20 cellular contexts compared by ENCODE assay signal in the genomic region with DNA sequence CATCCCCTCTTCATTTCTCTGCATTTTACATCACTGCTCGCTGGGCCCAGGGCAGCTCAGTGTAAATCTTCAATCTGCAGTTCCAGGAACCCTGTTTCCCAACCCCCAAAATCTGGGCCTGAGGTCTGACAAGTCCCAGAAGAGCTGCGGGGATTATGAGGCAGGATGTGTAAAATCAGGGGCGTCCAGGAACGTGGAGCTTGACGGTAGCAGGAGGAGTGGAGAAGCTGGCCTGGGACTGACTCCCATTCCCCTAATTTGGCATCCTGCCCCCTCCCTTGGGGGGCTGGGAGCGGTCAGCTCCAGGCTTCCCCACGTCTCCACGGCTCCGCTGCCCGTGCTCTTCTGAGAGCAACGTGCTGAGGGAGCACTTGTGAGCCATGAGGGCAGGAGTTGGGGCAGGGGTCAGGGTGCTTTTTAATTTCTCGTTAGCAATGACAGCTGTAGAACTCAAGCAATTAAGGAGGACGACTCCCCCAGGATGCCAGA. TPM values are rescaled to one million over a fixed set of nuclear protein-coding genes. Genes with fewer than 3 reads are reported as not detected.
A peak's percentile ranks its signal among the peaks of the same experiment; 100 is the strongest.
DNase-seq lines count a peak whose midpoint lies in the region; ATAC-seq, FAIRE-seq and TF ChIP-seq lines count a peak whose summit lies in the region.
"Had no signal": no experiment of that assay in that cellular context is flagged by ENCODE, and none has a peak within 500 bp of the region (broad histone marks: within the 10 kb centered on the region; RNA-seq: fewer than 3 reads in every experiment).

No MANE protein-coding gene starts in this region.

- H2AFZ ChIP-seq in GM23338 (peak overlapping the region; percentile 89), K562 (ENCODE audit: low read depth, low read length) (peak overlapping the region; percentile 3), hepatocyte (no peak overlapping the region)

- in situ Hi-C loops in K562 (cut with MboI), result no loop called here
- in situ Hi-C loops in G401 (cut with HindIII; ENCODE audit: low sequenced_read_pairs), result no loop called here

- H3K4me3 Mint-ChIP-seq in GM23338, result no peak overlapping the region
- H3K4me3 Mint-ChIP-seq: IgD-negative memory B cell had no signal

- H3K4me2 ChIP-seq in GM23338 (no peak overlapping the region), K562 (ENCODE audit: insufficient read depth, low read length) (no peak overlapping the region), hepatocyte (peak overlapping the region; percentile 5)

- WGBS in K562 (ENCODE audit: insufficient coverage, low coverage, missing lambda C conversion rate), result 27% methylated on average over 13 of the region's 13 CpGs
- 48% methylated on average over 13 of the region's 13 CpGs for WGBS in hepatocyte (ENCODE audit: low lambda C conversion rate, missing lambda C conversion rate)
- 67% methylated on average over 13 of the region's 13 CpGs for WGBS in prostate gland

- H3K36me3 Mint-ChIP-seq in GM23338 (ENCODE audit: low read depth), result no peaks in the 10 kb centered on the region
- H3K36me3 Mint-ChIP-seq: IgD-negative memory B cell had no signal

- peaks cover 36% of the 10 kb centered on the region for H3K4me1 Mint-ChIP-seq in GM23338
- H3K4me1 Mint-ChIP-seq: IgD-negative memory B cell had no signal

- H3K4me3 ChIP-seq in GM23338, result no peak overlapping the region
- no peak overlapping the region for H3K4me3 ChIP-seq in K562
- no peak overlapping the region for H3K4me3 ChIP-seq in hepatocyte
- no peak overlapping the region for H3K4me3 ChIP-seq in prostate gland
- H3K4me3 ChIP-seq: HAP-1 had no signal

- ATAC-seq in GM23338, result no peak
- no peak for ATAC-seq in K562
- no peak for ATAC-seq in GM18909 (IDR thresholded peaks at IDR 0.05; ENCODE audit: poor library complexity, unreplicated experiment)
- no peak for ATAC-seq in GM18858 (IDR thresholded peaks at IDR 0.05; ENCODE audit: unreplicated experiment)

- TF ChIP-seq POLR2A in K562 (conservative IDR thresholded peaks at IDR 0.05) (no peak), prostate gland (IDR thresholded peaks at IDR 0.05) (no peak)

- H3K27me3 ChIP-seq in GM23338 (ENCODE audit: insufficient read depth) (no peaks in the 10 kb centered on the region), K562 (ENCODE audit: control insufficient read depth in 2 of 2, insufficient read depth in 2 of 2, low read length in 2 of 2) (no peaks in the 10 kb centered on the region; a peak in 1 of 5 replicates), hepatocyte (no peaks in the 10 kb centered on the region), prostate gland (replicated peaks; ENCODE audit: insufficient read depth) (no peaks in the 10 kb centered on the region)

- no peak for TF ChIP-seq EP300 in K562 (IDR thresholded peaks at IDR 0.05; ENCODE audit: low read length)

- no TSS peak for BruUV-seq in K562 (replicated peaks; lab: Mats Ljungman, UMichigan)

- H3K27ac Mint-ChIP-seq in GM23338, result no peak overlapping the region
- H3K27ac Mint-ChIP-seq: IgD-negative memory B cell had no signal

- H3K4me1 ChIP-seq in GM23338 (ENCODE audit: insufficient read depth), result no peaks in the 10 kb centered on the region
- H3K4me1 ChIP-seq in K562 (replicated peaks in 1 of 2; ENCODE audit: control insufficient read depth in 2 of 2, insufficient read depth in 2 of 2, low read length in 2 of 2), result peaks cover 6 to 13% of the 10 kb centered on the region in 2 experiments; a peak in 4 of 5 replicates
- H3K4me1 ChIP-seq in hepatocyte (ENCODE audit: insufficient read depth), result peaks cover 6% of the 10 kb centered on the region
- peaks cover 7% of the 10 kb centered on the region for H3K4me1 ChIP-seq in prostate gland (replicated peaks)
- H3K4me1 ChIP-seq: HAP-1 had no signal

- FAIRE-seq in K562 (lab: Jason Lieb, UNC), result no peak
- FAIRE-seq: keratinocyte had no signal

- H3K9ac ChIP-seq in K562 (ENCODE audit: insufficient read depth in 1 of 2, low read depth in 2 of 2, low read length in 2 of 2), result peak overlapping the region in 1 of 2 experiments; percentile 72; a peak in 1 of 4 replicates

- intact Hi-C loops in K562 (cut with micrococcal nuclease) (no loop called here), prostate gland (cut with DNase I) (no loop called here)

- H4K20me1 ChIP-seq in GM23338 (replicated peaks; ENCODE audit: insufficient read depth), result no peaks in the 10 kb centered on the region
- no peaks in the 10 kb centered on the region for H4K20me1 ChIP-seq in K562 (replicated peaks; ENCODE audit: control insufficient read depth, insufficient read depth, low read length)
- H4K20me1 ChIP-seq in hepatocyte (ENCODE audit: insufficient read depth, poor library complexity, severe bottlenecking), result no peaks in the 10 kb centered on the region

- no peaks in the 10 kb centered on the region for H3K36me3 ChIP-seq in GM23338 (ENCODE audit: insufficient read depth)
- H3K36me3 ChIP-seq in K562 (ENCODE audit: control insufficient read depth, insufficient read depth, low read length), result no peaks in the 10 kb centered on the region
- no peaks in the 10 kb centered on the region for H3K36me3 ChIP-seq in hepatocyte (replicated peaks; ENCODE audit: insufficient read depth, low read depth)
- H3K36me3 ChIP-seq in prostate gland, result no peaks in the 10 kb centered on the region
- H3K36me3 ChIP-seq: HAP-1 had no signal

- H3K9me2 ChIP-seq in GM23338 (ENCODE audit: insufficient read depth) (no peaks in the 10 kb centered on the region; the same call in 1 of the 2 replicates), hepatocyte (replicated peaks; ENCODE audit: insufficient read depth) (no peaks in the 10 kb centered on the region)

- no peak for TF ChIP-seq CTCF in GM23338 (conservative IDR thresholded peaks at IDR 0.05; ENCODE audit: low read depth in 2 of 2)
- no peak for TF ChIP-seq CTCF in K562 (IDR thresholded peaks at IDR 0.05 in 2 of 3, conservative IDR thresholded peaks at IDR 0.05 in 1 of 3; ENCODE audit: insufficient read depth in 2 of 3, low read depth in 1 of 3, low read length in 3 of 3)
- TF ChIP-seq CTCF in hepatocyte (IDR thresholded peaks at IDR 0.05; ENCODE audit: poor library complexity), result no peak
- TF ChIP-seq CTCF in prostate gland (IDR thresholded peaks at IDR 0.05), result no peak

- no peaks in the 10 kb centered on the region for H3F3A ChIP-seq in GM23338 (replicated peaks; ENCODE audit: low read depth)

- H3K27me3 Mint-ChIP-seq in GM23338 (ENCODE audit: insufficient read depth, low read depth, poor library complexity), result peaks cover 8% of the 10 kb centered on the region

- CTCF ChIA-PET in K562 (lab: Yijun Ruan, JAX; ENCODE audit: low intra/inter-chr PET ratio), result no interaction called here

- no peaks in the 10 kb centered on the region for H3K9me3 Mint-ChIP-seq in GM23338
- H3K9me3 Mint-ChIP-seq: IgD-negative memory B cell had no signal

- TF ChIP-seq RAD21 in K562 (CRISPR knock-in tag; conservative IDR thresholded peaks at IDR 0.05 in 1 of 2, IDR thresholded peaks at IDR 0.05 in 1 of 2), result no peak

- no peak overlapping the region for H3K27ac ChIP-seq in GM23338 (ENCODE audit: low read depth)
- H3K27ac ChIP-seq in K562 (ENCODE audit: extremely low read depth, low read depth, low read length), result no peak overlapping the region
- peak overlapping the region; percentile 71 for H3K27ac ChIP-seq in hepatocyte
- peak overlapping the region; percentile 78 to 93 for H3K27ac ChIP-seq in prostate gland
- H3K27ac ChIP-seq: HL-60 had no signal

- POLR2A ChIA-PET in K562 (lab: Yijun Ruan, JAX), result interaction anchor here (0.5 to 0.8 kb wide), 7 partner anchors 24 to 317 kb away, joined by 3 to 4 read pairs (median 3); a partner anchor contains a TSS

- DNase-seq in GM23338 (ENCODE audit: low spot score) (no peak), K562 (ENCODE audit: extremely low read depth in 1 of 4, low spot score in 3 of 4) (no peak), hepatocyte (ENCODE audit: low spot score) (no peak), prostate gland (ENCODE audit: low spot score) (no peak), G401 (ENCODE audit: low spot score) (no peak)
- DNase-seq in NK-92 treated with Interleukin-12 subunit alpha and Interleukin-12 subunit beta, amount 100 ng/mL, for 24 hours (lab: John Stamatoyannopoulos, UW), result no peak
- DNase-seq: activated CD4-positive, CD25-positive, alpha-beta regulatory T cell treated with anti-CD3 and anti-CD28 coated beads, Interleukin-2, amount 50 U/mL, for 72 hours; activated gamma-delta T cell; cerebellar nuclear complex; hippocampal formation; MV-4-11; NCI-H526; retina; stimulated activated CD4-positive, alpha-beta T cell treated with anti-CD3 and anti-CD28 coated beads, Interleukin-2, amount 100 ng/mL, for 24 hours had no signal

- H3K79me2 ChIP-seq in GM23338 (replicated peaks; ENCODE audit: insufficient read depth), result no peaks in the 10 kb centered on the region
- H3K79me2 ChIP-seq in K562 (ENCODE audit: control insufficient read depth, insufficient read depth, low read length), result no peaks in the 10 kb centered on the region
- no peaks in the 10 kb centered on the region for H3K79me2 ChIP-seq in hepatocyte

- no peaks in the 10 kb centered on the region for H3K9me3 ChIP-seq in K562 (replicated peaks; ENCODE audit: control insufficient read depth, insufficient read depth, low read depth, low read length)
- no peaks in the 10 kb centered on the region for H3K9me3 ChIP-seq in hepatocyte (ENCODE audit: low read depth)
- no peaks in the 10 kb centered on the region for H3K9me3 ChIP-seq in prostate gland
- H3K9me3 ChIP-seq: HAP-1 had no signal

- H3K9me1 ChIP-seq in K562 (ENCODE audit: control insufficient read depth, insufficient read depth, low read length), result peaks cover 4% of the 10 kb centered on the region

RNA-seq across cellular contexts. Expression of a gene that starts 23.4 kb away (rescaled TPM):
- 55.9 and 61.1 TPM in 2 replicates for total RNA-seq in GM23338 (2014; rRNA removed; shearing (Covaris generic))
- polyA plus RNA-seq in GM23338 (2016; fragmentation: Nextera tagmentation; extraction: Ambion mirVana) (10.9 and 13.3 TPM in 2 replicates), K562 (2011; rRNA removed) (271 and 467 TPM in 2 replicates), K562 (2014; fragmentation: Illumina TruSeq; extraction: Trizol) (134 and 172 TPM in 2 replicates), K562 (2014; fragmentation: Nextera tagmentation; extraction: Ambion mirVana) (10 to 100 TPM; 14.0 to 16.0 TPM), K562 (2014; rRNA removed) (179 and 182 TPM in 2 replicates), hepatocyte (129 and 148 TPM in 2 replicates)
- total RNA-seq in K562 (2011; cell fraction: chromatin; rRNA removed; ENCODE audit: low replicate concordance), result 511 and 945 TPM in 2 replicates
- 536 and 553 TPM in 2 replicates for total RNA-seq in K562 (2011; cell fraction: nucleolus; rRNA removed)
- total RNA-seq in K562 (2011; cell fraction: nucleoplasm; rRNA removed), result 559 and 592 TPM in 2 replicates
- total RNA-seq in K562 (2014; rRNA removed) (124 and 144 TPM in 2 replicates), K562 (2014; rRNA removed; fragmentation: Illumina TruSeq; extraction: Trizol) (66.5 and 70.7 TPM in 2 replicates), K562 (2015; rRNA removed; fragmentation: Illumina TruSeq; extraction: Trizol) (25.8 and 27.0 TPM in 2 replicates), K562 (2021) (131 and 159 TPM in 2 replicates), hepatocyte (165 and 179 TPM in 2 replicates), prostate gland (100 to 1,000 TPM; 127 to 335 TPM)
- polyA plus RNA-seq in K562 (2011; cell fraction: cytosol; rRNA removed), result 222 and 346 TPM in 2 replicates
- polyA plus RNA-seq in K562 (2011; cell fraction: nucleus; rRNA removed), result 1,880 and 1,961 TPM in 2 replicates
- 112 and 555 TPM in 2 replicates for polyA plus RNA-seq in K562 (2012)
- 359 and 374 TPM in 2 replicates for polyA minus RNA-seq in K562 (2011; rRNA and poly(A)+ RNA removed)
- polyA minus RNA-seq in K562 (2011; cell fraction: cytosol; rRNA and poly(A)+ RNA removed), result 79.8 and 123 TPM in 2 replicates
- polyA minus RNA-seq in K562 (2011; cell fraction: nucleus; rRNA and poly(A)+ RNA removed), result 310 and 397 TPM in 2 replicates
- 20.4 and 32.7 TPM in 2 replicates for total RNA-seq in G401 (2014; rRNA removed; shearing (Covaris generic))

RNA-seq across cellular contexts. Expression of a gene that starts 59.1 kb away (rescaled TPM):
- total RNA-seq in GM23338 (2014; rRNA removed; shearing (Covaris generic)), result 51.7 and 62.7 TPM in 2 replicates
- polyA plus RNA-seq in GM23338 (2016; fragmentation: Nextera tagmentation; extraction: Ambion mirVana) (58.6 and 58.9 TPM in 2 replicates), K562 (2011; rRNA removed) (104 and 112 TPM in 2 replicates), K562 (2014; fragmentation: Illumina TruSeq; extraction: Trizol) (159 and 185 TPM in 2 replicates), K562 (2014; fragmentation: Nextera tagmentation; extraction: Ambion mirVana) (100 to 1,000 TPM; 204 to 243 TPM), K562 (2014; rRNA removed) (125 and 133 TPM in 2 replicates), hepatocyte (68.8 and 71.1 TPM in 2 replicates)
- total RNA-seq in K562 (2011; cell fraction: chromatin; rRNA removed; ENCODE audit: low replicate concordance), result 30.9 and 95.8 TPM in 2 replicates
- 81.3 and 96.7 TPM in 2 replicates for total RNA-seq in K562 (2011; cell fraction: nucleolus; rRNA removed)
- 48.8 and 57.7 TPM in 2 replicates for total RNA-seq in K562 (2011; cell fraction: nucleoplasm; rRNA removed)
- total RNA-seq in K562 (2014; rRNA removed) (130 and 161 TPM in 2 replicates), K562 (2014; rRNA removed; fragmentation: Illumina TruSeq; extraction: Trizol) (63.9 and 87.5 TPM in 2 replicates), K562 (2015; rRNA removed; fragmentation: Illumina TruSeq; extraction: Trizol) (115 and 119 TPM in 2 replicates), K562 (2021) (102 and 104 TPM in 2 replicates), hepatocyte (46.1 and 53.1 TPM in 2 replicates), prostate gland (10 to 100 TPM; 56.6 to 56.9 TPM)
- 155 and 252 TPM in 2 replicates for polyA plus RNA-seq in K562 (2011; cell fraction: cytosol; rRNA removed)
- 54.3 and 56.2 TPM in 2 replicates for polyA plus RNA-seq in K562 (2011; cell fraction: nucleus; rRNA removed)
- polyA plus RNA-seq in K562 (2012), result 113 and 127 TPM in 2 replicates
- 78.1 and 100 TPM in 2 replicates for polyA minus RNA-seq in K562 (2011; rRNA and poly(A)+ RNA removed)
- polyA minus RNA-seq in K562 (2011; cell fraction: cytosol; rRNA and poly(A)+ RNA removed), result 41.0 and 52.2 TPM in 2 replicates
- polyA minus RNA-seq in K562 (2011; cell fraction: nucleus; rRNA and poly(A)+ RNA removed), result 41.9 and 47.8 TPM in 2 replicates
- 70.5 and 89.4 TPM in 2 replicates for total RNA-seq in G401 (2014; rRNA removed; shearing (Covaris generic))

Comparison
In these comparisons a context has a peak if more than half of its experiments do, and no peak if none do; other contexts are left out.
1. H3K27ac ChIP-seq: peak in hepatocyte (single experiment) and prostate gland (2 of 2); none in GM23338 (single experiment) and K562 (single experiment).